8 cellular contexts compared by ENCODE assay signal in genomic region chr10:92590623-92591549, GRCh38. TPM values are rescaled to one million over a fixed set of nuclear protein-coding genes. Genes with fewer than 3 reads are reported as not detected.
DNase-seq lines count a peak whose midpoint lies in the region; ATAC-seq and TF ChIP-seq lines count a peak whose summit lies in the region.

No MANE protein-coding gene starts in this region.

- H3K9ac ChIP-seq in HUES48 (ENCODE audit: low read depth, low read length): peak overlapping the region; percentile 77
- peak overlapping the region; percentile 64 for H3K9ac ChIP-seq in mesendoderm (ENCODE audit: low read length)

- H3K27ac ChIP-seq in HUES48 (ENCODE audit: low read depth, low read length) (peak overlapping the region; percentile 99), mesendoderm (ENCODE audit: low read depth, low read length) (peak overlapping the region; percentile 73), upper lobe of right lung (peak overlapping the region; percentile 92)
- peak overlapping the region; percentile 87 for H3K27ac ChIP-seq in effector memory CD4-positive, alpha-beta T cell (ENCODE audit: insufficient read depth, low read length, poor library complexity, severe bottlenecking)

- H3K4ac ChIP-seq in mesendoderm (ENCODE audit: low read depth, low read length): no peak overlapping the region

- peaks cover 12% of the 10 kb centered on the region for H3K4me1 ChIP-seq in HUES48 (ENCODE audit: control insufficient read depth, insufficient read depth, low read length)
- peaks cover 10% of the 10 kb centered on the region for H3K4me1 ChIP-seq in effector memory CD4-positive, alpha-beta T cell (ENCODE audit: control insufficient read depth, insufficient read depth, low read length, poor library complexity, severe bottlenecking)
- H3K4me1 ChIP-seq in mesendoderm (ENCODE audit: control insufficient read depth, low read depth, low read length): no peaks in the 10 kb centered on the region
- peaks cover 8% of the 10 kb centered on the region for H3K4me1 ChIP-seq in upper lobe of right lung

- H3K36me3 ChIP-seq in HUES48 (ENCODE audit: control insufficient read depth, insufficient read depth, low read length): no peaks in the 10 kb centered on the region
- no peaks in the 10 kb centered on the region for H3K36me3 ChIP-seq in effector memory CD4-positive, alpha-beta T cell (ENCODE audit: control insufficient read depth, insufficient read depth, low read length)
- no peaks in the 10 kb centered on the region for H3K36me3 ChIP-seq in mesendoderm (ENCODE audit: control insufficient read depth, insufficient read depth, low read length)
- H3K36me3 ChIP-seq in upper lobe of right lung: no peaks in the 10 kb centered on the region

- peak overlapping the region; percentile 22 for H3K4me2 ChIP-seq in mesendoderm (ENCODE audit: low read length)

- no peak overlapping the region for H3K23ac ChIP-seq in mesendoderm (ENCODE audit: low read length)

- no peak overlapping the region for H2BK5ac ChIP-seq in mesendoderm (ENCODE audit: low read length)

- H3K56ac ChIP-seq in mesendoderm (ENCODE audit: low read length): peak overlapping the region; percentile 81

- H3K4me3 ChIP-seq in HUES48 (ENCODE audit: low read depth, low read length) (peak overlapping the region; percentile 60), mesendoderm (ENCODE audit: low read length) (no peak overlapping the region), upper lobe of right lung (peak overlapping the region; percentile 86)
- H3K4me3 ChIP-seq in effector memory CD4-positive, alpha-beta T cell (ENCODE audit: insufficient read depth, low read depth, low read length, poor library complexity, severe bottlenecking): peak overlapping the region; percentile 90

- H3K9me3 ChIP-seq in HUES48 (ENCODE audit: control insufficient read depth, insufficient read depth, low read length) (no peaks in the 10 kb centered on the region), upper lobe of right lung (no peaks in the 10 kb centered on the region)
- no peaks in the 10 kb centered on the region for H3K9me3 ChIP-seq in effector memory CD4-positive, alpha-beta T cell (ENCODE audit: control insufficient read depth, low read length)

- no peaks in the 10 kb centered on the region for H3K27me3 ChIP-seq in HUES48 (ENCODE audit: control insufficient read depth, insufficient read depth, low read length)
- H3K27me3 ChIP-seq in effector memory CD4-positive, alpha-beta T cell (replicated peaks; ENCODE audit: control insufficient read depth, insufficient read depth, low read length, poor library complexity, severe bottlenecking): no peaks in the 10 kb centered on the region
- H3K27me3 ChIP-seq in mesendoderm (ENCODE audit: insufficient read depth, low read length, poor library complexity): no peaks in the 10 kb centered on the region
- H3K27me3 ChIP-seq in upper lobe of right lung: no peaks in the 10 kb centered on the region

- H2AK5ac ChIP-seq in mesendoderm (ENCODE audit: low read length): no peak overlapping the region

- intact Hi-C loops in upper lobe of right lung (cut with DNase I): no loop called here

- TF ChIP-seq CTCF in upper lobe of right lung (IDR thresholded peaks at IDR 0.05): no peak

- H3K79me1 ChIP-seq in mesendoderm (ENCODE audit: low read length): no peaks in the 10 kb centered on the region

- no CpG with 5 or more reads among the region's 19 CpGs for WGBS in mesendoderm (ENCODE audit: extremely low coverage, insufficient coverage, low lambda C conversion rate)

- H2BK120ac ChIP-seq in mesendoderm (ENCODE audit: low read depth, low read length): no peak overlapping the region

- H3K18ac ChIP-seq in mesendoderm (ENCODE audit: low read length): peak overlapping the region; percentile 42

- H4K5ac ChIP-seq in mesendoderm (ENCODE audit: low read length): no peak overlapping the region

- H4K8ac ChIP-seq in mesendoderm (ENCODE audit: low read depth, low read length): peak overlapping the region; percentile 97

- DNase-seq in EH (ENCODE audit: low read depth): peak; percentile 58
- DNase-seq in effector memory CD4-positive, alpha-beta T cell: no peak
- peak; percentile 91 for DNase-seq in mesendoderm
- peak; percentile 65 for DNase-seq in upper lobe of right lung
- DNase-seq in SKM-1 treated with dmso at 0.1 percent for 144 hours (lab: John Stamatoyannopoulos, UW; ENCODE audit: unreplicated experiment): no peak

- ATAC-seq in GM19452 (IDR thresholded peaks at IDR 0.05; ENCODE audit: unreplicated experiment) (peak; percentile 8), SK-N-SH treated with all-trans-retinoic acid at 6 μM for 48 hours (peak; percentile 13; the same call in 2 of the 3 replicates), upper lobe of right lung (peak; percentile 5)

- H3K79me2 ChIP-seq in mesendoderm (ENCODE audit: control insufficient read depth, insufficient read depth, low read length): peaks cover 24% of the 10 kb centered on the region

- peak overlapping the region; percentile 64 for H2BK15ac ChIP-seq in mesendoderm (replicated peaks; ENCODE audit: low read depth)

TF ChIP-seq in SK-N-SH treated with all-trans-retinoic acid at 6 μM for 48 hours, 23 proteins besides CTCF, POLR2A, EP300 and RAD21:
- TF ChIP-seq CSRNP3 (CRISPR knock-in tag; IDR thresholded peaks at IDR 0.05): no peak
- peak; percentile 64 for TF ChIP-seq ZFP30 (CRISPR knock-in tag; IDR thresholded peaks at IDR 0.05)
TF ChIP-seq in SK-N-SH treated with all-trans-retinoic acid at 6 μM for 48 hours: peak in this region for 1.

RNA-seq across cellular contexts. Expression of gene KIF11, which starts 2.0 kb away (rescaled TPM):
- 36.4 TPM for polyA plus RNA-seq in mesendoderm (2013, experiment 1 of 2)
- polyA plus RNA-seq in mesendoderm (2013, experiment 2 of 2): 36.2 TPM
- total RNA-seq in upper lobe of right lung: 0.93 TPM

RNA-seq across cellular contexts. Expression of gene IDE, which starts 17.0 kb away (rescaled TPM):
- polyA plus RNA-seq in mesendoderm (2013, experiment 1 of 2): 21.5 TPM
- 22.7 TPM for polyA plus RNA-seq in mesendoderm (2013, experiment 2 of 2)
- total RNA-seq in upper lobe of right lung: 35.2 TPM

Comparison
In these comparisons a context has a peak if more than half of its experiments do, and no peak if none do; other contexts are left out.
1. DNase-seq: peak in EH (single experiment), mesendoderm (single experiment) and upper lobe of right lung (single experiment); none in effector memory CD4-positive, alpha-beta T cell (0 of 3) and SKM-1 treated with dmso at 0.1 percent for 144 hours (single experiment).
2. Peak in every context shown above with its lines, with median percentiles within 50 percentile points of each other: ATAC-seq and H3K27ac ChIP-seq.